ENCODE assay signal across 18 cellular contexts in genomic region chr6:20191951-20192350, GRCh38.
"Had no signal": no experiment of that assay in that cellular context is flagged by ENCODE, and none has a peak within 500 bp of the region (broad histone marks: within the 10 kb centered on the region; RNA-seq: fewer than 3 reads in every experiment).

No MANE protein-coding gene starts in this region.

- ATAC-seq: activated CD4-positive, CD25-positive, alpha-beta regulatory T cell treated with anti-CD3 and anti-CD28 coated beads, Interleukin-2, amount 50 U/mL, for 24 hours; naive thymus-derived CD8-positive, alpha-beta T cell; psoas muscle had no signal

- H3K36me3 Mint-ChIP-seq: naive thymus-derived CD8-positive, alpha-beta T cell had no signal

- H3K4me3 ChIP-seq: esophagus squamous epithelium, lung, psoas muscle, right lobe of liver, testis had no signal

- FAIRE-seq: bronchial epithelial cell had no signal

- DNase-seq: activated CD4-positive, alpha-beta memory T cell treated with anti-CD3 and anti-CD28 coated beads, Interleukin-2, amount 10 ng/mL, durations not matched to agents 7 days and 5 days; activated effector memory CD4-positive, alpha-beta T cell treated with Interleukin-2 at 50 U/mL for 16 hours; esophagus squamous epithelium; foreskin fibroblast; glutamatergic neuron; immature natural killer cell; left cardiac atrium; midbrain; naive thymus-derived CD8-positive, alpha-beta T cell; occipital lobe; psoas muscle; right lobe of liver; stimulated activated naive CD4-positive, alpha-beta T cell treated with Interleukin-2 at 50 U/mL for 16 hours; testis had no signal

- H3K36me3 ChIP-seq: right lobe of liver had no signal

- H3K4me1 ChIP-seq: esophagus squamous epithelium, psoas muscle, right lobe of liver, testis had no signal

- H3K27ac Mint-ChIP-seq: activated CD4-positive, alpha-beta memory T cell treated with anti-CD3 and anti-CD28 coated beads, Interleukin-2, amount 10 ng/mL, durations not matched to agents 7 days and 5 days; activated naive CD4-positive, alpha-beta T cell treated with anti-CD3 and anti-CD28 coated beads, Interleukin-2, amount 50 U/mL, for 24 hours; immature natural killer cell; naive thymus-derived CD8-positive, alpha-beta T cell had no signal

- H3K27me3 Mint-ChIP-seq: activated CD4-positive, alpha-beta memory T cell treated with anti-CD3 and anti-CD28 coated beads, Interleukin-2, amount 10 ng/mL, durations not matched to agents 7 days and 5 days had no signal

- H3K27ac ChIP-seq: esophagus squamous epithelium, psoas muscle, right lobe of liver, testis had no signal

- H3K9me3 ChIP-seq: esophagus squamous epithelium, psoas muscle, testis had no signal

- H3K4me3 Mint-ChIP-seq: activated CD4-positive, alpha-beta memory T cell treated with anti-CD3 and anti-CD28 coated beads, Interleukin-2, amount 10 ng/mL, durations not matched to agents 7 days and 5 days; activated naive CD4-positive, alpha-beta T cell treated with anti-CD3 and anti-CD28 coated beads, Interleukin-2, amount 50 U/mL, for 24 hours; immature natural killer cell; naive thymus-derived CD8-positive, alpha-beta T cell had no signal

- H3K27me3 ChIP-seq: esophagus squamous epithelium, right lobe of liver, testis had no signal

- H3K9me3 Mint-ChIP-seq: activated naive CD4-positive, alpha-beta T cell treated with anti-CD3 and anti-CD28 coated beads, Interleukin-2, amount 50 U/mL, for 24 hours; immature natural killer cell had no signal
